Comparison of ENCODE assay signal across 25 cellular contexts in genomic region chr20:17993546-17993945, GRCh38. TPM values are rescaled to one million over a fixed set of nuclear protein-coding genes. Genes with fewer than 3 reads are reported as not detected.
DNase-seq lines count a peak whose midpoint lies in the region; ATAC-seq and TF ChIP-seq lines count a peak whose summit lies in the region.
"Had no signal": no experiment of that assay in that cellular context is flagged by ENCODE, and none has a peak within 500 bp of the region (broad histone marks: within the 10 kb centered on the region; RNA-seq: fewer than 3 reads in every experiment).

No MANE protein-coding gene starts in this region.

- no peaks in the 10 kb centered on the region for H3K9me3 Mint-ChIP-seq in activated CD4-positive, alpha-beta T cell treated with anti-CD3 and anti-CD28 coated beads, Interleukin-2, amount 10 ng/mL, durations not matched to agents 24 days and 14 days
- no peaks in the 10 kb centered on the region for H3K9me3 Mint-ChIP-seq in activated CD4-positive, alpha-beta T cell treated with anti-CD3 and anti-CD28 coated beads for 36 hours (ENCODE audit: low read depth)
- H3K9me3 Mint-ChIP-seq in T-helper 1 cell treated with Interleukin-12 subunit alpha and Interleukin-12 subunit beta and Interleukin-4 antibody, amounts not matched to agents 30 μg/mL and 1 μg/mL, for 36 hours = no peaks in the 10 kb centered on the region
- no peaks in the 10 kb centered on the region for H3K9me3 Mint-ChIP-seq in endothelial cell (ENCODE audit: unreplicated experiment)
- H3K9me3 Mint-ChIP-seq: mesothelial cell of epicardium; naive thymus-derived CD4-positive, alpha-beta T cell had no signal

- DNase-seq in activated CD4-positive, alpha-beta T cell treated with anti-CD3 and anti-CD28 coated beads, Interleukin-2, amount 10 ng/mL, durations not matched to agents 24 days and 14 days = no peak
- DNase-seq in activated CD4-positive, alpha-beta T cell treated with anti-CD3 and anti-CD28 coated beads for 36 hours = no peak
- DNase-seq in endothelial cell (ENCODE audit: low spot score) (no peak), globus pallidus (ENCODE audit: low spot score) (no peak), inferior parietal cortex (ENCODE audit: extremely low spot score) (no peak), DMS 273 treated with DMSO at 0.1 percent for 48 hours (lab: John Stamatoyannopoulos, UW) (no peak)
- DNase-seq: activated CD8-positive, alpha-beta memory T cell treated with anti-CD3 and anti-CD28 coated beads, Interleukin-2, amount 50 U/mL, for 48 hours; amygdala; BE2C; COR-L47; esophagus squamous epithelium; gastrocnemius medialis; hypothalamus; left ventricle myocardium inferior; naive thymus-derived CD4-positive, alpha-beta T cell; NCI-H446 treated with DMSO at 0.1 percent for 48 hours; PC-9; SIG-M5 had no signal

- H3K27me3 ChIP-seq in BLaER1 treated with 17β-estradiol and CSF1 and Interleukin-3, amounts not matched to agents 10 nM and 100 nM = no peaks in the 10 kb centered on the region
- H3K27me3 ChIP-seq: BE2C, esophagus squamous epithelium, gastrocnemius medialis, vagina had no signal

- no peak overlapping the region for H3K9ac ChIP-seq in BLaER1 treated with 17β-estradiol and CSF1 and Interleukin-3, amounts not matched to agents 10 nM and 100 nM

- no peak for TF ChIP-seq CTCF in endothelial cell (IDR thresholded peaks at IDR 0.05; ENCODE audit: unreplicated experiment)

- CTCF ChIA-PET in activated CD4-positive, alpha-beta T cell treated with anti-CD3 and anti-CD28 coated beads for 36 hours (lab: Charles Lee) = interaction anchor here (0.6 to 2.5 kb wide), 5 partner anchors 13 to 45 kb away, joined by 3 to 11 read pairs (median 3); no protein-coding TSS in a partner anchor

- intact Hi-C loops in activated CD4-positive, alpha-beta T cell treated with anti-CD3 and anti-CD28 coated beads, Interleukin-2, amount 10 ng/mL, durations not matched to agents 24 days and 14 days (cut with micrococcal nuclease) = loop anchor here (2.0 to 10.0 kb wide), 4 partner anchors 35 to 1261 kb away; partner anchors contain the start of genes BFSP1 and SNRPB2
- intact Hi-C loops in activated CD4-positive, alpha-beta T cell treated with anti-CD3 and anti-CD28 coated beads for 36 hours (cut with DNase I, micrococcal nuclease) = loop anchor here (5.0 to 10.0 kb wide), 5 partner anchors 36 to 511 kb away; partner anchors contain the start of genes BFSP1 (in 1 of the 2), KAT14 (in 1 of the 2), PET117 (in 1 of the 2) and SEC23B (in 1 of the 2)

- peaks cover 27 to 74% (median 50%) of the 10 kb centered on the region in 10 experiments for H3K4me1 ChIP-seq in BLaER1 treated with 17β-estradiol and CSF1 and Interleukin-3, amounts not matched to agents 10 nM and 100 nM
- H3K4me1 ChIP-seq: BE2C had no signal

- H4K20me1 ChIP-seq in BLaER1 treated with 17β-estradiol and CSF1 and Interleukin-3, amounts not matched to agents 10 nM and 100 nM = no peaks in the 10 kb centered on the region; a peak in 1 of 22 replicates

- peaks cover 42% of the 10 kb centered on the region for H3K4me1 Mint-ChIP-seq in activated CD4-positive, alpha-beta T cell treated with anti-CD3 and anti-CD28 coated beads, Interleukin-2, amount 10 ng/mL, durations not matched to agents 24 days and 14 days
- peaks cover 27% of the 10 kb centered on the region for H3K4me1 Mint-ChIP-seq in activated CD4-positive, alpha-beta T cell treated with anti-CD3 and anti-CD28 coated beads for 36 hours
- peaks cover 42% of the 10 kb centered on the region for H3K4me1 Mint-ChIP-seq in T-helper 1 cell treated with Interleukin-12 subunit alpha and Interleukin-12 subunit beta and Interleukin-4 antibody, amounts not matched to agents 30 μg/mL and 1 μg/mL, for 36 hours (ENCODE audit: low read depth)
- peaks cover 18% of the 10 kb centered on the region for H3K4me1 Mint-ChIP-seq in endothelial cell (ENCODE audit: unreplicated experiment)

- H3K4me3 ChIP-seq in BLaER1 treated with 17β-estradiol and CSF1 and Interleukin-3, amounts not matched to agents 10 nM and 100 nM = no peak overlapping the region
- H3K4me3 ChIP-seq: coronary artery, esophagus squamous epithelium, gastrocnemius medialis, left ventricle myocardium inferior, PC-9, smooth muscle cell, thoracic aorta, vagina had no signal

- H3K4me2 ChIP-seq in BLaER1 treated with 17β-estradiol and CSF1 and Interleukin-3, amounts not matched to agents 10 nM and 100 nM = peak overlapping the region; percentile 29 to 70 (median 46); a peak in 19 of 22 replicates
- H3K4me2 ChIP-seq: PC-9, smooth muscle cell had no signal

- peaks cover 1% of the 10 kb centered on the region for H3K27me3 Mint-ChIP-seq in activated CD4-positive, alpha-beta T cell treated with anti-CD3 and anti-CD28 coated beads, Interleukin-2, amount 10 ng/mL, durations not matched to agents 24 days and 14 days
- no peaks in the 10 kb centered on the region for H3K27me3 Mint-ChIP-seq in activated CD4-positive, alpha-beta T cell treated with anti-CD3 and anti-CD28 coated beads for 36 hours
- peaks cover 3% of the 10 kb centered on the region for H3K27me3 Mint-ChIP-seq in T-helper 1 cell treated with Interleukin-12 subunit alpha and Interleukin-12 subunit beta and Interleukin-4 antibody, amounts not matched to agents 30 μg/mL and 1 μg/mL, for 36 hours (ENCODE audit: low read depth)
- no peaks in the 10 kb centered on the region for H3K27me3 Mint-ChIP-seq in endothelial cell (ENCODE audit: unreplicated experiment)

- peaks cover 18 to 40% (median 26%) of the 10 kb centered on the region in 11 experiments; a peak in 21 of 22 replicates for H3K36me3 ChIP-seq in BLaER1 treated with 17β-estradiol and CSF1 and Interleukin-3, amounts not matched to agents 10 nM and 100 nM
- H3K36me3 ChIP-seq: vagina had no signal

- peak overlapping the region in 5 of 11 experiments; percentile 5 to 23 (median 8); a peak in 3 of 22 replicates for H3K27ac ChIP-seq in BLaER1 treated with 17β-estradiol and CSF1 and Interleukin-3, amounts not matched to agents 10 nM and 100 nM
- H3K27ac ChIP-seq: coronary artery, left ventricle myocardium inferior, PC-9, thoracic aorta, vagina had no signal

- peak overlapping the region; percentile 92 for H3K27ac Mint-ChIP-seq in activated CD4-positive, alpha-beta T cell treated with anti-CD3 and anti-CD28 coated beads, Interleukin-2, amount 10 ng/mL, durations not matched to agents 24 days and 14 days
- H3K27ac Mint-ChIP-seq in activated CD4-positive, alpha-beta T cell treated with anti-CD3 and anti-CD28 coated beads for 36 hours = no peak overlapping the region
- peak overlapping the region; percentile 91 for H3K27ac Mint-ChIP-seq in T-helper 1 cell treated with Interleukin-12 subunit alpha and Interleukin-12 subunit beta and Interleukin-4 antibody, amounts not matched to agents 30 μg/mL and 1 μg/mL, for 36 hours
- H3K27ac Mint-ChIP-seq in endothelial cell (ENCODE audit: unreplicated experiment) = peak overlapping the region; percentile 24
- H3K27ac Mint-ChIP-seq: mesothelial cell of epicardium had no signal

- ATAC-seq in activated CD4-positive, alpha-beta T cell treated with anti-CD3 and anti-CD28 coated beads for 36 hours = no peak
- ATAC-seq: naive thymus-derived CD4-positive, alpha-beta T cell had no signal

- H3K4me3 Mint-ChIP-seq in activated CD4-positive, alpha-beta T cell treated with anti-CD3 and anti-CD28 coated beads, Interleukin-2, amount 10 ng/mL, durations not matched to agents 24 days and 14 days = peak overlapping the region; percentile 60
- no peak overlapping the region for H3K4me3 Mint-ChIP-seq in activated CD4-positive, alpha-beta T cell treated with anti-CD3 and anti-CD28 coated beads for 36 hours
- peak overlapping the region; percentile 23 for H3K4me3 Mint-ChIP-seq in T-helper 1 cell treated with Interleukin-12 subunit alpha and Interleukin-12 subunit beta and Interleukin-4 antibody, amounts not matched to agents 30 μg/mL and 1 μg/mL, for 36 hours
- H3K4me3 Mint-ChIP-seq in endothelial cell (ENCODE audit: unreplicated experiment) = no peak overlapping the region
- H3K4me3 Mint-ChIP-seq: mesothelial cell of epicardium had no signal

- H3K9me3 ChIP-seq in BLaER1 treated with 17β-estradiol and CSF1 and Interleukin-3, amounts not matched to agents 10 nM and 100 nM (replicated peaks in 1 of 11) = no peaks in the 10 kb centered on the region
- H3K9me3 ChIP-seq: BE2C, esophagus squamous epithelium, gastrocnemius medialis, left ventricle myocardium inferior, thoracic aorta, vagina had no signal

- H3K36me3 Mint-ChIP-seq in activated CD4-positive, alpha-beta T cell treated with anti-CD3 and anti-CD28 coated beads, Interleukin-2, amount 10 ng/mL, durations not matched to agents 24 days and 14 days (ENCODE audit: low read depth) = peaks cover 13% of the 10 kb centered on the region
- peaks cover 15% of the 10 kb centered on the region for H3K36me3 Mint-ChIP-seq in activated CD4-positive, alpha-beta T cell treated with anti-CD3 and anti-CD28 coated beads for 36 hours (ENCODE audit: low read depth)
- peaks cover 18% of the 10 kb centered on the region for H3K36me3 Mint-ChIP-seq in T-helper 1 cell treated with Interleukin-12 subunit alpha and Interleukin-12 subunit beta and Interleukin-4 antibody, amounts not matched to agents 30 μg/mL and 1 μg/mL, for 36 hours (ENCODE audit: low read depth)
- H3K36me3 Mint-ChIP-seq in endothelial cell (ENCODE audit: low read depth, unreplicated experiment) = no peaks in the 10 kb centered on the region

- POLR2A ChIA-PET in activated CD4-positive, alpha-beta T cell treated with anti-CD3 and anti-CD28 coated beads for 36 hours (lab: Charles Lee) = no interaction called here

RNA-seq across cellular contexts. Expression of gene MGME1, which starts 24.7 kb away (rescaled TPM):
- 32.7 and 34.3 TPM in 2 replicates for total RNA-seq in activated CD4-positive, alpha-beta T cell treated with anti-CD3 and anti-CD28 coated beads, Interleukin-2, amount 10 ng/mL, durations not matched to agents 24 days and 14 days
- 10 to 100 TPM; 24.1 to 29.7 TPM for total RNA-seq in activated CD4-positive, alpha-beta T cell treated with anti-CD3 and anti-CD28 coated beads for 36 hours
- total RNA-seq in endothelial cell (ENCODE audit: unreplicated experiment) = 17.5 TPM

RNA-seq across cellular contexts. Expression of gene SNX5, which starts 25.0 kb away (rescaled TPM):
- 230 and 240 TPM in 2 replicates for total RNA-seq in activated CD4-positive, alpha-beta T cell treated with anti-CD3 and anti-CD28 coated beads, Interleukin-2, amount 10 ng/mL, durations not matched to agents 24 days and 14 days
- total RNA-seq in activated CD4-positive, alpha-beta T cell treated with anti-CD3 and anti-CD28 coated beads for 36 hours = 100 to 1,000 TPM; 204 to 227 TPM
- total RNA-seq in endothelial cell (ENCODE audit: unreplicated experiment) = 61.7 TPM

Comparison
In these comparisons a context has a peak if more than half of its experiments do, and no peak if none do; other contexts are left out.
1. H3K4me3 Mint-ChIP-seq: peak in activated CD4-positive, alpha-beta T cell treated with anti-CD3 and anti-CD28 coated beads, Interleukin-2, amount 10 ng/mL, durations not matched to agents 24 days and 14 days (single experiment) and T-helper 1 cell treated with Interleukin-12 subunit alpha and Interleukin-12 subunit beta and Interleukin-4 antibody, amounts not matched to agents 30 μg/mL and 1 μg/mL, for 36 hours (single experiment); none in activated CD4-positive, alpha-beta T cell treated with anti-CD3 and anti-CD28 coated beads for 36 hours (single experiment) and endothelial cell (single experiment).